ENCODE assay signal across 29 cellular contexts in genomic region chr16:77683845-77684526, GRCh38. TPM values are rescaled to one million over a fixed set of nuclear protein-coding genes. Genes with fewer than 3 reads are reported as not detected.
A peak's percentile ranks its signal among the peaks of the same experiment; 100 is the strongest.
DNase-seq lines count a peak whose midpoint lies in the region; ATAC-seq and FAIRE-seq lines count a peak whose summit lies in the region.
"Had no signal": no experiment of that assay in that cellular context is flagged by ENCODE, and none has a peak within 500 bp of the region (broad histone marks: within the 10 kb centered on the region; RNA-seq: fewer than 3 reads in every experiment).

No MANE protein-coding gene starts in this region.

- no peaks in the 10 kb centered on the region for H3K27me3 ChIP-seq in BLaER1 treated with 17β-estradiol and CSF1 and Interleukin-3, amounts not matched to agents 10 nM and 100 nM
- no peaks in the 10 kb centered on the region for H3K27me3 ChIP-seq in Karpas-422 (ENCODE audit: low read length)
- H3K27me3 ChIP-seq: cardiac muscle cell, hepatocyte, thyroid gland had no signal

- DNase-seq in Karpas-422 (no peak), NCI-H345 treated with DMSO at 0.1 percent for 48 hours (lab: John Stamatoyannopoulos, UW; ENCODE audit: unreplicated experiment) (peak; percentile 5), dedifferentiated amniotic fluid mesenchymal stem cell (ENCODE audit: extremely low spot score) (no peak)
- DNase-seq in effector CD4-positive, alpha-beta T cell, result no peak
- DNase-seq in activated CD4-positive, CD25-positive, alpha-beta regulatory T cell (lab: John Stamatoyannopoulos, UW), result no peak
- DNase-seq: activated CD4-positive, alpha-beta T cell treated with anti-CD3 and anti-CD28 coated beads for 48 hours; activated naive CD4-positive, alpha-beta T cell treated with anti-CD3 and anti-CD28 coated beads for 36 hours; activated T-cell treated with anti-CD3 and anti-CD28 coated beads, Interleukin-2, amount 50 U/mL, for 72 hours; CD8-positive, alpha-beta T cell; foreskin fibroblast; HFFc6; KG1; NCI-H1048; occipital lobe; spleen; stimulated activated CD4-positive, alpha-beta T cell treated with anti-CD3 and anti-CD28 coated beads, Interleukin-4, amount 100 ng/mL, for 24 hours; stimulated activated naive CD8-positive, alpha-beta T cell treated with anti-CD3 and anti-CD28 coated beads, Interleukin-15, Interleukin-2, amounts not matched to agents 100 U/mL and 50 U/mL, for 24 hours; T-helper 1 cell; thyroid gland had no signal

- H3K4me1 ChIP-seq in BLaER1 treated with 17β-estradiol and CSF1 and Interleukin-3, amounts not matched to agents 10 nM and 100 nM, result peaks cover 16 to 66% (median 56%) of the 10 kb centered on the region in 10 experiments
- H3K4me1 ChIP-seq in Karpas-422 (ENCODE audit: low read length), result peaks cover 71% of the 10 kb centered on the region
- H3K4me1 ChIP-seq: spleen, thyroid gland had no signal

- H3K9me2 ChIP-seq in Karpas-422 (replicated peaks; ENCODE audit: insufficient read depth, low read length), result no peaks in the 10 kb centered on the region

- H3K27ac ChIP-seq in BLaER1 treated with 17β-estradiol and CSF1 and Interleukin-3, amounts not matched to agents 10 nM and 100 nM, result no peak overlapping the region; a peak in 1 of 22 replicates
- peak overlapping the region; percentile 13; the same call in 1 of the 2 replicates for H3K27ac ChIP-seq in Karpas-422 (ENCODE audit: low read length)
- H3K27ac ChIP-seq: cardiac muscle cell, epithelial cell of prostate, hepatocyte, spleen, thyroid gland had no signal

- no peak overlapping the region for H3K9ac ChIP-seq in BLaER1 treated with 17β-estradiol and CSF1 and Interleukin-3, amounts not matched to agents 10 nM and 100 nM
- H3K9ac ChIP-seq in Karpas-422 (ENCODE audit: low read length), result no peak overlapping the region

- FAIRE-seq in islet of Langerhans (lab: Jason Lieb, UNC), result peak; percentile 78
- FAIRE-seq: GM12891, HTR-8/SVneo had no signal

- H3K4me3 ChIP-seq in BLaER1 treated with 17β-estradiol and CSF1 and Interleukin-3, amounts not matched to agents 10 nM and 100 nM, result no peak overlapping the region
- no peak overlapping the region for H3K4me3 ChIP-seq in Karpas-422 (ENCODE audit: low read length)
- H3K4me3 ChIP-seq: cardiac muscle cell, hepatocyte, lung, spleen, thyroid gland had no signal

- H3K4me2 ChIP-seq in BLaER1 treated with 17β-estradiol and CSF1 and Interleukin-3, amounts not matched to agents 10 nM and 100 nM, result peak overlapping the region in 6 of 11 experiments; percentile 23 to 65 (median 54); a peak in 11 of 22 replicates
- no peak overlapping the region for H3K4me2 ChIP-seq in Karpas-422 (ENCODE audit: low read depth, low read length, poor library complexity, severe bottlenecking)
- H3K4me2 ChIP-seq: hepatocyte had no signal

- H3K36me3 ChIP-seq in BLaER1 treated with 17β-estradiol and CSF1 and Interleukin-3, amounts not matched to agents 10 nM and 100 nM, result no peaks in the 10 kb centered on the region
- no peaks in the 10 kb centered on the region for H3K36me3 ChIP-seq in Karpas-422 (ENCODE audit: insufficient read depth, low read length)
- H3K36me3 ChIP-seq: cardiac muscle cell, spleen, thyroid gland had no signal

- H4K20me1 ChIP-seq in BLaER1 treated with 17β-estradiol and CSF1 and Interleukin-3, amounts not matched to agents 10 nM and 100 nM, result no peaks in the 10 kb centered on the region
- H4K20me1 ChIP-seq in Karpas-422 (ENCODE audit: insufficient read depth, low read depth, low read length), result no peaks in the 10 kb centered on the region

- peaks cover under 1 to 23% (median 15%) of the 10 kb centered on the region in 11 experiments; a peak in 13 of 22 replicates for H3K9me3 ChIP-seq in BLaER1 treated with 17β-estradiol and CSF1 and Interleukin-3, amounts not matched to agents 10 nM and 100 nM (replicated peaks in 1 of 11)
- no peaks in the 10 kb centered on the region for H3K9me3 ChIP-seq in Karpas-422 (ENCODE audit: low read length)
- H3K9me3 ChIP-seq: spleen, thyroid gland had no signal

- ATAC-seq in HG03097 (IDR thresholded peaks at IDR 0.05; ENCODE audit: low FRiP score, unreplicated experiment), result no peak
- ATAC-seq: activated T-cell treated with anti-CD3 and anti-CD28 coated beads, Interleukin-2, amount 50 U/mL, for 72 hours; CD8-positive, alpha-beta T cell; Panc1; stimulated activated naive CD8-positive, alpha-beta T cell treated with anti-CD3 and anti-CD28 coated beads, Interleukin-15, Interleukin-2, amounts not matched to agents 100 U/mL and 50 U/mL, for 24 hours had no signal

- H2AFZ ChIP-seq in Karpas-422 (ENCODE audit: low read length), result no peak overlapping the region
- H2AFZ ChIP-seq: hepatocyte had no signal

- no peaks in the 10 kb centered on the region for H3K79me2 ChIP-seq in Karpas-422 (ENCODE audit: low read length)
- H3K79me2 ChIP-seq: hepatocyte had no signal

RNA-seq across cellular contexts. Expression of gene NUDT7, which starts 38.3 kb away (rescaled TPM):
- 32.7 and 61.3 TPM in 2 replicates for total RNA-seq in Karpas-422 (2014; rRNA removed; shearing (Covaris generic); ENCODE audit: low replicate concordance)
